In genomic region chr7:80848841-80849240, GRCh38 we compare ENCODE assay signal across 22 cellular contexts.
"Had no signal": no experiment of that assay in that cellular context is flagged by ENCODE, and none has a peak within 500 bp of the region (broad histone marks: within the 10 kb centered on the region; RNA-seq: fewer than 3 reads in every experiment).

No MANE protein-coding gene starts in this region.

- H3K4me1 Mint-ChIP-seq: activated CD8-positive, alpha-beta memory T cell treated with anti-CD3 and anti-CD28 coated beads, Interleukin-2, amount 10 ng/mL, durations not matched to agents 7 days and 5 days; activated naive CD8-positive, alpha-beta T cell treated with anti-CD3 and anti-CD28 coated beads, Interleukin-2, amount 50 U/mL, for 24 hours; memory B cell; stimulated activated memory B cell treated with anti-CD40 and anti-IgM and Interleukin-4, amounts not matched to agents 10 μg/mL and 1 μg/mL and 100 μg/mL, for 72 hours had no signal

- H3K36me3 ChIP-seq: cardiac muscle cell, heart left ventricle, stomach, suprapubic skin, tibial nerve had no signal

- H3K27me3 Mint-ChIP-seq: activated CD4-positive, alpha-beta memory T cell treated with anti-CD3 and anti-CD28 coated beads for 36 hours; activated CD8-positive, alpha-beta memory T cell treated with anti-CD3 and anti-CD28 coated beads, Interleukin-2, amount 10 ng/mL, durations not matched to agents 7 days and 5 days; activated naive CD8-positive, alpha-beta T cell treated with anti-CD3 and anti-CD28 coated beads, Interleukin-2, amount 50 U/mL, for 24 hours; memory B cell; stimulated activated memory B cell treated with anti-CD40 and anti-IgM and Interleukin-4, amounts not matched to agents 10 μg/mL and 1 μg/mL and 100 μg/mL, for 72 hours had no signal

- H3K27ac ChIP-seq: cardiac muscle cell, epithelial cell of prostate, stomach, suprapubic skin, tibial nerve had no signal

- H3K4me3 ChIP-seq: cardiac muscle cell, heart left ventricle, stomach, suprapubic skin, tibial nerve had no signal

- H3K9me3 ChIP-seq: heart left ventricle, stomach, suprapubic skin, tibial nerve had no signal

- H3K4me3 Mint-ChIP-seq: activated CD4-positive, alpha-beta memory T cell treated with anti-CD3 and anti-CD28 coated beads for 36 hours; activated CD8-positive, alpha-beta memory T cell treated with anti-CD3 and anti-CD28 coated beads, Interleukin-2, amount 10 ng/mL, durations not matched to agents 7 days and 5 days; activated naive CD8-positive, alpha-beta T cell treated with anti-CD3 and anti-CD28 coated beads, Interleukin-2, amount 50 U/mL, for 24 hours; activated T-helper 1 cell treated with anti-CD3 and anti-CD28 coated beads, Interleukin-12 subunit alpha, Interleukin-12 subunit beta, Interleukin-2, Interleukin-4 antibody, amounts not matched to agents 30 ng/mL and 10 ng/mL and 1 ng/mL, durations not matched to agents 14 hours and 24 hours and 36 hours; memory B cell; stimulated activated memory B cell treated with anti-CD40 and anti-IgM and Interleukin-4, amounts not matched to agents 10 μg/mL and 1 μg/mL and 100 μg/mL, for 72 hours had no signal

- H3K27ac Mint-ChIP-seq: activated CD4-positive, alpha-beta memory T cell treated with anti-CD3 and anti-CD28 coated beads for 36 hours; activated CD8-positive, alpha-beta memory T cell treated with anti-CD3 and anti-CD28 coated beads, Interleukin-2, amount 10 ng/mL, durations not matched to agents 7 days and 5 days; activated naive CD8-positive, alpha-beta T cell treated with anti-CD3 and anti-CD28 coated beads, Interleukin-2, amount 50 U/mL, for 24 hours; activated T-helper 1 cell treated with anti-CD3 and anti-CD28 coated beads, Interleukin-12 subunit alpha, Interleukin-12 subunit beta, Interleukin-2, Interleukin-4 antibody, amounts not matched to agents 30 ng/mL and 10 ng/mL and 1 ng/mL, durations not matched to agents 14 hours and 24 hours and 36 hours; memory B cell; stimulated activated memory B cell treated with anti-CD40 and anti-IgM and Interleukin-4, amounts not matched to agents 10 μg/mL and 1 μg/mL and 100 μg/mL, for 72 hours had no signal

- ATAC-seq: activated CD8-positive, alpha-beta memory T cell treated with anti-CD3 and anti-CD28 coated beads, Interleukin-2, amount 10 ng/mL, durations not matched to agents 7 days and 5 days; activated naive CD8-positive, alpha-beta T cell treated with anti-CD3 and anti-CD28 coated beads, Interleukin-2, amount 50 U/mL, for 24 hours; heart left ventricle; left cardiac atrium; sciatic nerve; stimulated activated memory B cell treated with anti-CD40 and anti-IgM and Interleukin-4, amounts not matched to agents 10 μg/mL and 1 μg/mL and 100 μg/mL, for 72 hours had no signal

- DNase-seq: activated CD4-positive, alpha-beta memory T cell treated with anti-CD3 and anti-CD28 coated beads for 36 hours; activated CD4-positive, alpha-beta T cell treated with anti-CD3 and anti-CD28 coated beads for 4 hours; activated CD4-positive, CD25-positive, alpha-beta regulatory T cell; activated CD8-positive, alpha-beta memory T cell treated with anti-CD3 and anti-CD28 coated beads, Interleukin-2, amount 10 ng/mL, durations not matched to agents 7 days and 5 days; activated gamma-delta T cell; activated naive CD4-positive, alpha-beta T cell treated with anti-CD3 and anti-CD28 coated beads, Interleukin-2, amount 50 U/mL, for 16 hours; activated naive CD8-positive, alpha-beta T cell treated with anti-CD3 and anti-CD28 coated beads, Interleukin-2, amount 50 U/mL, for 24 hours; activated T-cell treated with anti-CD3 and anti-CD28 coated beads for 4 hours; heart left ventricle; islet precursor cell; left cardiac atrium; occipital lobe; small intestine; stomach had no signal

- H3K36me3 Mint-ChIP-seq: activated CD4-positive, alpha-beta memory T cell treated with anti-CD3 and anti-CD28 coated beads for 36 hours; activated CD8-positive, alpha-beta memory T cell treated with anti-CD3 and anti-CD28 coated beads, Interleukin-2, amount 10 ng/mL, durations not matched to agents 7 days and 5 days; memory B cell; stimulated activated memory B cell treated with anti-CD40 and anti-IgM and Interleukin-4, amounts not matched to agents 10 μg/mL and 1 μg/mL and 100 μg/mL, for 72 hours had no signal

- H3K9me3 Mint-ChIP-seq: activated T-helper 1 cell treated with anti-CD3 and anti-CD28 coated beads, Interleukin-12 subunit alpha, Interleukin-12 subunit beta, Interleukin-2, Interleukin-4 antibody, amounts not matched to agents 30 ng/mL and 10 ng/mL and 1 ng/mL, durations not matched to agents 14 hours and 24 hours and 36 hours had no signal

- H3K4me1 ChIP-seq: suprapubic skin had no signal

- H3K27me3 ChIP-seq: cardiac muscle cell, heart left ventricle, stomach, suprapubic skin, tibial nerve had no signal
